In the genomic region with DNA sequence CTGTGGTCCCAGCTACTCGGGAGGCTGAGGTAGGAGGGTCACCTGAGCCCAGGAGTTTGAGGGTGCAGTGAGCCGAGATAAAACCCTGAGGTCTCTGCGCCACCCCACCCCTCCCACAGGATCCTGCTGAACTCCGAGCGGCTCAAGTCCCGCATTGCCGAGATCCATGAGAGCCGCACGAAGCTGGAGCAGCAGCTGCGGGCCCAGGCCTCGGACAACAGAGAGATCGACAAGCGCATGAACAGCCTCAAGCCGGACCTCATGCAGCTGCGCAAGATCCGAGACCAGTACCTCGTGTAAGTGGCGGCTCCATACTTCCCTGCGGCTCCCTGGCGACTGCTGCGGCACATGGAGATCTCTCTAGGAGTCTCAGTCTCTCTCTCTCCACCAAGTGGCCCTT, we compare ENCODE assay signal across 26 cellular contexts. TPM values are rescaled to one million over a fixed set of nuclear protein-coding genes. Genes with fewer than 3 reads are reported as not detected.
"Had no signal": no experiment of that assay in that cellular context is flagged by ENCODE, and none has a peak within 500 bp of the region (broad histone marks: within the 10 kb centered on the region; RNA-seq: fewer than 3 reads in every experiment).

No MANE protein-coding gene starts in this region.

- H3K27ac ChIP-seq: left lung, lower lobe of right lung, ovary, right atrium auricular region, skin epidermis, stomach, testis, thyroid gland, transverse colon, upper lobe of right lung had no signal

- H3K9me3 Mint-ChIP-seq: naive thymus-derived CD8-positive, alpha-beta T cell had no signal

- DNase-seq: hippocampal formation; kidney glomerular epithelial cell; left cardiac atrium; left lung; lower lobe of right lung; mammary epithelial cell; mesenchymal stem cell; naive thymus-derived CD8-positive, alpha-beta T cell; stimulated activated CD4-positive, alpha-beta T cell treated with anti-CD3 and anti-CD28 coated beads, Interleukin-12 subunit alpha, Interleukin-12 subunit beta, amount 100 ng/mL, for 4 hours; stimulated activated CD4-positive, alpha-beta T cell treated with anti-CD3 and anti-CD28 coated beads, Interleukin-15, amount 100 ng/mL, for 24 hours; stimulated activated CD4-positive, alpha-beta T cell treated with anti-CD3 and anti-CD28 coated beads, Interleukin-2, amount 100 ng/mL, for 24 hours; stimulated activated CD4-positive, alpha-beta T cell treated with anti-CD3 and anti-CD28 coated beads, Interleukin-4, amount 100 ng/mL, for 1 hour; stimulated activated naive B cell treated with anti-CD40 and anti-IgM and Interleukin-4, amounts not matched to agents 10 μg/mL and 1 μg/mL and 100 μg/mL, for 72 hours; stimulated activated naive CD8-positive, alpha-beta T cell treated with anti-CD3 and anti-CD28 coated beads, Interleukin-15, Interleukin-2, amounts not matched to agents 100 U/mL and 50 U/mL, for 24 hours; stomach; testis; thyroid gland; transverse colon; upper lobe of right lung had no signal

- H3K4me1 ChIP-seq: testis, thyroid gland had no signal

- H3K36me3 ChIP-seq: ovary had no signal

- H3K4me3 Mint-ChIP-seq: naive thymus-derived CD8-positive, alpha-beta T cell; stimulated activated naive B cell treated with anti-CD40 and anti-IgM and Interleukin-4, amounts not matched to agents 10 μg/mL and 1 μg/mL and 100 μg/mL, for 72 hours had no signal

- H3K27ac Mint-ChIP-seq: progenitor cell of endocrine pancreas had no signal

- FAIRE-seq: keratinocyte, urothelium cell line had no signal

- ATAC-seq: left cardiac atrium; left lung; lower lobe of right lung; naive thymus-derived CD8-positive, alpha-beta T cell; sciatic nerve; stimulated activated naive B cell treated with anti-CD40 and anti-IgM and Interleukin-4, amounts not matched to agents 10 μg/mL and 1 μg/mL and 100 μg/mL, for 72 hours; stimulated activated naive CD8-positive, alpha-beta T cell treated with anti-CD3 and anti-CD28 coated beads, Interleukin-15, Interleukin-2, amounts not matched to agents 100 U/mL and 50 U/mL, for 24 hours; upper lobe of right lung had no signal

- H3K27me3 Mint-ChIP-seq: naive thymus-derived CD8-positive, alpha-beta T cell; progenitor cell of endocrine pancreas; stimulated activated naive B cell treated with anti-CD40 and anti-IgM and Interleukin-4, amounts not matched to agents 10 μg/mL and 1 μg/mL and 100 μg/mL, for 72 hours had no signal

- H3K27me3 ChIP-seq: left lung, ovary, right atrium auricular region, stomach, testis, thyroid gland, transverse colon, upper lobe of right lung had no signal

- H3K4me3 ChIP-seq: left lung, lower lobe of right lung, ovary, right atrium auricular region, skin epidermis, stomach, testis, thyroid gland, transverse colon, upper lobe of right lung had no signal

- H3K9me3 ChIP-seq: left lung, lower lobe of right lung, ovary, right atrium auricular region, stomach, testis, thyroid gland, transverse colon, upper lobe of right lung had no signal

RNA-seq across cellular contexts. Expression of gene IFI30, which starts 6.6 kb away (rescaled TPM):
- total RNA-seq: progenitor cell of endocrine pancreas had no signal

RNA-seq across cellular contexts. Expression of gene PDE4C, which starts 59.2 kb away (rescaled TPM):
- total RNA-seq: mammary epithelial cell; naive thymus-derived CD8-positive, alpha-beta T cell had no signal
- polyA plus RNA-seq: keratinocyte; mammary epithelial cell; naive thymus-derived CD8-positive, alpha-beta T cell had no signal
